ENCODE assay signal across 17 cellular contexts in genomic region chr2:47023332-47023731, GRCh38.
A peak's percentile ranks its signal among the peaks of the same experiment; 100 is the strongest.
DNase-seq lines count a peak whose midpoint lies in the region; ATAC-seq and TF ChIP-seq lines count a peak whose summit lies in the region.
"Had no signal": no experiment of that assay in that cellular context is flagged by ENCODE, and none has a peak within 500 bp of the region (broad histone marks: within the 10 kb centered on the region; RNA-seq: fewer than 3 reads in every experiment).

No MANE protein-coding gene starts in this region.

- DNase-seq in left ventricle myocardium inferior (no peak), Right ventricle myocardium superior (no peak), osteoblast (ENCODE audit: insufficient read length, low spot score, missing footprints) (peak; percentile 59), tibial artery (no peak), OCI-LY7 (ENCODE audit: low spot score) (no peak), vagina (ENCODE audit: extremely low spot score in 2 of 2) (no peak)
- DNase-seq in activated CD8-positive, alpha-beta T cell treated with anti-CD3 and anti-CD28 coated beads for 36 hours: peak; percentile 54
- DNase-seq: AML-193; NCI-H1417; NCI-H1930; NCI-H2171; NCI-H446; NCI-H69; NK-92 treated with Interleukin-12 subunit alpha and Interleukin-12 subunit beta, amount 100 ng/mL, for 24 hours had no signal

- H3K27ac ChIP-seq in left ventricle myocardium inferior (replicated peaks) (peak overlapping the region; percentile 88), osteoblast (ENCODE audit: low read depth, low read length) (no peak overlapping the region), tibial artery (peak overlapping the region; percentile 41 to 91), OCI-LY7 (ENCODE audit: low read depth, low read length, poor library complexity, severe bottlenecking) (no peak overlapping the region), vagina (no peak overlapping the region)
- H3K27ac ChIP-seq: SJSA1 had no signal

- no peaks in the 10 kb centered on the region for H3K9me2 ChIP-seq in OCI-LY7 (ENCODE audit: insufficient read depth, low read length)

- CTCF ChIA-PET in activated CD8-positive, alpha-beta T cell treated with anti-CD3 and anti-CD28 coated beads for 36 hours (lab: Charles Lee): interaction anchor here (0.7 kb wide), 1 partner anchor 40 kb away, joined by 3 read pairs; no protein-coding TSS in a partner anchor
- CTCF ChIA-PET in OCI-LY7 (lab: Charles Lee; ENCODE audit: unreplicated experiment): no interaction called here

- intact Hi-C loops in left ventricle myocardium inferior (cut with micrococcal nuclease): no loop called here
- intact Hi-C loops in Right ventricle myocardium superior (cut with DNase I): no loop called here
- intact Hi-C loops in activated CD8-positive, alpha-beta T cell treated with anti-CD3 and anti-CD28 coated beads for 36 hours (cut with micrococcal nuclease): no loop called here
- intact Hi-C loops in tibial artery (cut with DNase I; ENCODE audit: low total_unique reads): no loop called here
- intact Hi-C loops in OCI-LY7 (cut with micrococcal nuclease; ENCODE audit: unreplicated experiment): no loop called here
- intact Hi-C loops in vagina (cut with DNase I): no loop called here

- H3K4me1 ChIP-seq in left ventricle myocardium inferior (peaks cover 87% of the 10 kb centered on the region), osteoblast (ENCODE audit: insufficient read depth, low read length) (no peaks in the 10 kb centered on the region), tibial artery (peaks cover 0 to 86% (median 56%) of the 10 kb centered on the region in 4 donors), OCI-LY7 (ENCODE audit: insufficient read depth, low read length, poor library complexity, severe bottlenecking) (no peaks in the 10 kb centered on the region), vagina (peaks cover 25% of the 10 kb centered on the region)
- H3K4me1 ChIP-seq: HAP-1, SJSA1 had no signal

- H3K4me1 Mint-ChIP-seq in activated CD8-positive, alpha-beta T cell treated with anti-CD3 and anti-CD28 coated beads for 36 hours (ENCODE audit: low read depth): peaks cover 18% of the 10 kb centered on the region

- H3K27me3 Mint-ChIP-seq in activated CD8-positive, alpha-beta T cell treated with anti-CD3 and anti-CD28 coated beads for 36 hours: no peaks in the 10 kb centered on the region

- H3K79me2 ChIP-seq in osteoblast (ENCODE audit: insufficient read depth, low read length): no peaks in the 10 kb centered on the region
- no peaks in the 10 kb centered on the region for H3K79me2 ChIP-seq in OCI-LY7 (ENCODE audit: insufficient read depth, low read depth, low read length)

- no peaks in the 10 kb centered on the region for H3K9me3 ChIP-seq in left ventricle myocardium inferior (replicated peaks)
- H3K9me3 ChIP-seq in osteoblast (ENCODE audit: low read depth, low read length): no peaks in the 10 kb centered on the region
- no peaks in the 10 kb centered on the region for H3K9me3 ChIP-seq in tibial artery
- no peaks in the 10 kb centered on the region for H3K9me3 ChIP-seq in OCI-LY7 (ENCODE audit: low read length)
- no peaks in the 10 kb centered on the region for H3K9me3 ChIP-seq in vagina
- H3K9me3 ChIP-seq: HAP-1, SJSA1 had no signal

- H3K27me3 ChIP-seq in left ventricle myocardium inferior (ENCODE audit: low read depth) (no peaks in the 10 kb centered on the region), osteoblast (ENCODE audit: insufficient read depth, low read length) (no peaks in the 10 kb centered on the region), tibial artery (no peaks in the 10 kb centered on the region), vagina (no peaks in the 10 kb centered on the region)
- H3K27me3 ChIP-seq: SJSA1 had no signal

- peaks cover 24% of the 10 kb centered on the region for H3K36me3 Mint-ChIP-seq in activated CD8-positive, alpha-beta T cell treated with anti-CD3 and anti-CD28 coated beads for 36 hours (ENCODE audit: low read depth)

- H3K4me3 ChIP-seq in left ventricle myocardium inferior (no peak overlapping the region), osteoblast (ENCODE audit: insufficient read depth, low read length) (no peak overlapping the region), tibial artery (no peak overlapping the region), OCI-LY7 (ENCODE audit: low read depth, low read length, poor library complexity, severe bottlenecking) (no peak overlapping the region), vagina (no peak overlapping the region)
- H3K4me3 ChIP-seq: HAP-1, SJSA1 had no signal

- no peak for TF ChIP-seq POLR2A in vagina (IDR thresholded peaks at IDR 0.05)

- H3K36me3 ChIP-seq in left ventricle myocardium inferior (peaks cover 47% of the 10 kb centered on the region), osteoblast (ENCODE audit: insufficient read depth, low read length) (peaks cover 89% of the 10 kb centered on the region), tibial artery (peaks cover 4 to 93% (median 73%) of the 10 kb centered on the region in 3 donors), OCI-LY7 (ENCODE audit: insufficient read depth, low read length) (peaks cover 85% of the 10 kb centered on the region), vagina (peaks cover 0 to 59% of the 10 kb centered on the region in 2 donors)
- H3K36me3 ChIP-seq: HAP-1 had no signal

- H3K4me3 Mint-ChIP-seq in activated CD8-positive, alpha-beta T cell treated with anti-CD3 and anti-CD28 coated beads for 36 hours: no peak overlapping the region

- H3K27ac Mint-ChIP-seq in activated CD8-positive, alpha-beta T cell treated with anti-CD3 and anti-CD28 coated beads for 36 hours: peak overlapping the region; percentile 42

- H3K4me2 ChIP-seq in osteoblast (ENCODE audit: insufficient read depth, low read length) (no peak overlapping the region), OCI-LY7 (ENCODE audit: low read length) (no peak overlapping the region)

- POLR2A ChIA-PET in activated CD8-positive, alpha-beta T cell treated with anti-CD3 and anti-CD28 coated beads for 36 hours (lab: Charles Lee): interaction anchor here (0.9 to 1.2 kb wide), 2 partner anchors 12 to 17 kb away, joined by 3 read pairs; no protein-coding TSS in a partner anchor
- POLR2A ChIA-PET in OCI-LY7 (lab: Charles Lee): interaction anchor here (0.5 kb wide), 1 partner anchor 1444 kb away, joined by 3 read pairs; no protein-coding TSS in a partner anchor

- H2AFZ ChIP-seq in osteoblast (ENCODE audit: low read length): no peak overlapping the region
- H2AFZ ChIP-seq in OCI-LY7 (ENCODE audit: low read length): no peak overlapping the region

- H3K9me3 Mint-ChIP-seq in activated CD8-positive, alpha-beta T cell treated with anti-CD3 and anti-CD28 coated beads for 36 hours: no peaks in the 10 kb centered on the region

- TF ChIP-seq CTCF in left ventricle myocardium inferior (IDR thresholded peaks at IDR 0.05; ENCODE audit: borderline replicate concordance): no peak
- no peak for TF ChIP-seq CTCF in activated CD8-positive, alpha-beta T cell treated with anti-CD3 and anti-CD28 coated beads for 36 hours (IDR thresholded peaks at IDR 0.05)
- TF ChIP-seq CTCF in osteoblast (IDR thresholded peaks at IDR 0.05; ENCODE audit: extremely low read depth, low read depth, low read length): no peak
- TF ChIP-seq CTCF in tibial artery (IDR thresholded peaks at IDR 0.05): no peak
- TF ChIP-seq CTCF in OCI-LY7 (conservative IDR thresholded peaks at IDR 0.05; ENCODE audit: low read length): no peak
- TF ChIP-seq CTCF in vagina (IDR thresholded peaks at IDR 0.05): no peak

- H4K20me1 ChIP-seq in osteoblast (ENCODE audit: insufficient read depth, low read length) (peaks cover 10% of the 10 kb centered on the region), OCI-LY7 (ENCODE audit: insufficient read depth, low read length) (no peaks in the 10 kb centered on the region)

- no TSS peak for BruUV-seq in OCI-LY7 (replicated peaks; lab: Mats Ljungman, UMichigan)

- ATAC-seq in Right ventricle myocardium superior (ENCODE audit: poor library complexity) (no peak), HG03439 (IDR thresholded peaks at IDR 0.05; ENCODE audit: unreplicated experiment) (no peak)
- ATAC-seq in activated CD8-positive, alpha-beta T cell treated with anti-CD3 and anti-CD28 coated beads for 36 hours: peak; percentile 88

Comparison
In these comparisons a context has a peak if more than half of its experiments do, and no peak if none do; other contexts are left out.
1. DNase-seq: peak in activated CD8-positive, alpha-beta T cell treated with anti-CD3 and anti-CD28 coated beads for 36 hours (single experiment) and osteoblast (single experiment); none in left ventricle myocardium inferior (single experiment), Right ventricle myocardium superior (single experiment), tibial artery (0 of 2), OCI-LY7 (single experiment) and vagina (0 of 2).
2. H3K27ac ChIP-seq: peak in left ventricle myocardium inferior (single experiment) and tibial artery (2 of 2); none in osteoblast (single experiment), OCI-LY7 (single experiment) and vagina (single experiment).